ENCODE assay signal across 1 cellular context in genomic region chr16:53781023-53781605, GRCh38.
TF ChIP-seq lines count a peak whose summit lies in the region.

No MANE protein-coding gene starts in this region.

TF ChIP-seq in HepG2, 621 proteins besides CTCF, POLR2A, EP300 and RAD21 (continued from another document and continues in another):
- TF ChIP-seq PRMT3 (CRISPR knock-in tag; IDR thresholded peaks at IDR 0.05; ENCODE audit: borderline replicate concordance, low read depth): no peak
- no peak for TF ChIP-seq TRIM22 (IDR thresholded peaks at IDR 0.05)
- TF ChIP-seq TCF12 (IDR thresholded peaks at IDR 0.05): no peak
- no peak for TF ChIP-seq TCF12 (CRISPR knock-in tag; IDR thresholded peaks at IDR 0.05)
- TF ChIP-seq RERE (CRISPR knock-in tag; IDR thresholded peaks at IDR 0.05; ENCODE audit: low read depth): no peak
- TF ChIP-seq ZNF768 (CRISPR knock-in tag; IDR thresholded peaks at IDR 0.05): peak; percentile 54; the same call in 1 of the 2 replicates
- TF ChIP-seq ZSCAN22 (CRISPR knock-in tag; IDR thresholded peaks at IDR 0.05): no peak
- peak; percentile 66 for TF ChIP-seq HOMEZ (CRISPR knock-in tag; IDR thresholded peaks at IDR 0.05; ENCODE audit: low read depth)
- 0 out of 2 replicates have a peak, but pooled peaks have one; percentile 47 for TF ChIP-seq NFATC3 (CRISPR knock-in tag; IDR thresholded peaks at IDR 0.05)
- 0 out of 2 replicates have a peak, but pooled peaks have one; percentile 7 for TF ChIP-seq PPARG (CRISPR knock-in tag; conservative IDR thresholded peaks at IDR 0.05)
- no peak for TF ChIP-seq ZFY (CRISPR knock-in tag; IDR thresholded peaks at IDR 0.05)
- TF ChIP-seq AHDC1 (CRISPR knock-in tag; IDR thresholded peaks at IDR 0.05; ENCODE audit: borderline replicate concordance): peak; percentile 78; the same call in 1 of the 2 replicates
- no peak for TF ChIP-seq ZNF101 (CRISPR knock-in tag; IDR thresholded peaks at IDR 0.05; ENCODE audit: borderline replicate concordance, low read depth)
- no peak for TF ChIP-seq ZNF777 (CRISPR knock-in tag; IDR thresholded peaks at IDR 0.05)
- TF ChIP-seq SRSF9 (IDR thresholded peaks at IDR 0.05; ENCODE audit: borderline replicate concordance, insufficient read depth, low read depth, low read length, poor library complexity, severe bottlenecking): no peak
- no peak for TF ChIP-seq CBX2 (IDR thresholded peaks at IDR 0.05; ENCODE audit: low read depth, low read length)
- TF ChIP-seq CBX2 (CRISPR knock-in tag; IDR thresholded peaks at IDR 0.05; ENCODE audit: low read depth): no peak
- TF ChIP-seq ZNF547 (CRISPR knock-in tag; IDR thresholded peaks at IDR 0.05): no peak
- TF ChIP-seq ZNF773 (CRISPR knock-in tag; IDR thresholded peaks at IDR 0.05; ENCODE audit: borderline replicate concordance): no peak
- peak; percentile 91 for TF ChIP-seq JUND (CRISPR knock-in tag; IDR thresholded peaks at IDR 0.05)
- TF ChIP-seq NR2F2 (IDR thresholded peaks at IDR 0.05; ENCODE audit: borderline replicate concordance, low read depth): 0 out of 2 replicates have a peak, but pooled peaks have one; percentile 17
- TF ChIP-seq SNAPC5 (CRISPR knock-in tag; IDR thresholded peaks at IDR 0.05; ENCODE audit: borderline replicate concordance): no peak
- TF ChIP-seq GATAD1 (CRISPR knock-in tag; IDR thresholded peaks at IDR 0.05): no peak
- TF ChIP-seq MTA1 (CRISPR knock-in tag; IDR thresholded peaks at IDR 0.05; ENCODE audit: borderline replicate concordance): no peak
- TF ChIP-seq ADNP (CRISPR knock-in tag; IDR thresholded peaks at IDR 0.05): no peak
- TF ChIP-seq ZNF784 (CRISPR knock-in tag; IDR thresholded peaks at IDR 0.05; ENCODE audit: borderline replicate concordance): no peak
- TF ChIP-seq ZNF580 (CRISPR knock-in tag; IDR thresholded peaks at IDR 0.05; ENCODE audit: borderline replicate concordance, low read depth): no peak
- TF ChIP-seq ARNTL (CRISPR knock-in tag; IDR thresholded peaks at IDR 0.05): no peak
- peak; percentile 63; the same call in 1 of the 2 replicates for TF ChIP-seq ATF3 (CRISPR knock-in tag; IDR thresholded peaks at IDR 0.05)
- no peak for TF ChIP-seq SP1 (IDR thresholded peaks at IDR 0.05)
- no peak for TF ChIP-seq SP1 (CRISPR knock-in tag; IDR thresholded peaks at IDR 0.05)
- no peak for TF ChIP-seq ZNF501 (CRISPR knock-in tag; IDR thresholded peaks at IDR 0.05)
- no peak for TF ChIP-seq PCBP1 (IDR thresholded peaks at IDR 0.05; ENCODE audit: borderline replicate concordance, low read depth, low read length)
- no peak for TF ChIP-seq ZHX1 (CRISPR knock-in tag; IDR thresholded peaks at IDR 0.05; ENCODE audit: low read depth)
- TF ChIP-seq ZNF296 (CRISPR knock-in tag; conservative IDR thresholded peaks at IDR 0.05): no peak
- TF ChIP-seq KDM6A (CRISPR knock-in tag; IDR thresholded peaks at IDR 0.05; ENCODE audit: low read depth): no peak
- no peak for TF ChIP-seq FUBP1 (CRISPR knock-in tag; IDR thresholded peaks at IDR 0.05; ENCODE audit: borderline replicate concordance)
- 0 out of 2 replicates have a peak, but pooled peaks have one; percentile 33 for TF ChIP-seq ZKSCAN1 (IDR thresholded peaks at IDR 0.05; ENCODE audit: low read length)
- no peak for TF ChIP-seq PLSCR1 (CRISPR knock-in tag; IDR thresholded peaks at IDR 0.05; ENCODE audit: borderline replicate concordance)
